1 cellular context compared by ENCODE assay signal in the genomic region with DNA sequence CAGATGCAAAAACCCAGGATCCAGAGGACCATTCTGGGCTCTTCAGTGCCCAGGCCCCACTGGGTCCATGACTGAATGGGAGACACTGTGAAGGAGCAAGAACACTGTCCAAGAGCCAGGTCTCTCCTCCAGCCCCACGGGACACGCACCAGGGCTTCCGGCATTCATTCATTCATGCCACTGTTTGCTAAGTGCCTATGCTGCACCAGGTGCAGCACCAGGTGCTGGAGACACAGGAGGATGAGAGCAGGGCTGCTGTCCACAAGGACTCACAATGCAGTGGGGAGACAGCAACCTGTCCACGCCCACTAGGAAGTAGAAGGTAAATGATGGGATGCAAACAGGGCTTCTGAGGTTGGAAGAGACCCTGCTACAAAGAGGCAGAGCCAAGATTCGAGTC.
TF ChIP-seq lines count a peak whose summit lies in the region.

No MANE protein-coding gene starts in this region.

TF ChIP-seq in WTC11, 78 proteins besides CTCF, POLR2A, EP300 and RAD21 (continued from another document):
- TF ChIP-seq, protein P1, sequence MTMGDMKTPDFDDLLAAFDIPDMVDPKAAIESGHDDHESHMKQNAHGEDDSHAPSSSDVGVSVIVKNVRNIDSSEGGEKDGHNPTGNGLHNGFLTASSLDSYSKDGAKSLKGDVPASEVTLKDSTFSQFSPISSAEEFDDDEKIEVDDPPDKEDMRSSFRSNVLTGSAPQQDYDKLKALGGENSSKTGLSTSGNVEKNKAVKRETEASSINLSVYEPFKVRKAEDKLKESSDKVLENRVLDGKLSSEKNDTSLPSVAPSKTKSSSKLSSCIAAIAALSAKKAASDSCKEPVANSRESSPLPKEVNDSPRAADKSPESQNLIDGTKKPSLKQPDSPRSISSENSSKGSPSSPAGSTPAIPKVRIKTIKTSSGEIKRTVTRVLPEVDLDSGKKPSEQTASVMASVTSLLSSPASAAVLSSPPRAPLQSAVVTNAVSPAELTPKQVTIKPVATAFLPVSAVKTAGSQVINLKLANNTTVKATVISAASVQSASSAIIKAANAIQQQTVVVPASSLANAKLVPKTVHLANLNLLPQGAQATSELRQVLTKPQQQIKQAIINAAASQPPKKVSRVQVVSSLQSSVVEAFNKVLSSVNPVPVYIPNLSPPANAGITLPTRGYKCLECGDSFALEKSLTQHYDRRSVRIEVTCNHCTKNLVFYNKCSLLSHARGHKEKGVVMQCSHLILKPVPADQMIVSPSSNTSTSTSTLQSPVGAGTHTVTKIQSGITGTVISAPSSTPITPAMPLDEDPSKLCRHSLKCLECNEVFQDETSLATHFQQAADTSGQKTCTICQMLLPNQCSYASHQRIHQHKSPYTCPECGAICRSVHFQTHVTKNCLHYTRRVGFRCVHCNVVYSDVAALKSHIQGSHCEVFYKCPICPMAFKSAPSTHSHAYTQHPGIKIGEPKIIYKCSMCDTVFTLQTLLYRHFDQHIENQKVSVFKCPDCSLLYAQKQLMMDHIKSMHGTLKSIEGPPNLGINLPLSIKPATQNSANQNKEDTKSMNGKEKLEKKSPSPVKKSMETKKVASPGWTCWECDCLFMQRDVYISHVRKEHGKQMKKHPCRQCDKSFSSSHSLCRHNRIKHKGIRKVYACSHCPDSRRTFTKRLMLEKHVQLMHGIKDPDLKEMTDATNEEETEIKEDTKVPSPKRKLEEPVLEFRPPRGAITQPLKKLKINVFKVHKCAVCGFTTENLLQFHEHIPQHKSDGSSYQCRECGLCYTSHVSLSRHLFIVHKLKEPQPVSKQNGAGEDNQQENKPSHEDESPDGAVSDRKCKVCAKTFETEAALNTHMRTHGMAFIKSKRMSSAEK (CRISPR knock-in tag; IDR thresholded peaks at IDR 0.05; ENCODE audit: borderline replicate concordance): no peak
- TF ChIP-seq JUN (CRISPR knock-in tag; IDR thresholded peaks at IDR 0.05): no peak
- no peak for TF ChIP-seq ZNF219 (CRISPR knock-in tag; IDR thresholded peaks at IDR 0.05; ENCODE audit: borderline replicate concordance)
- TF ChIP-seq ZNF121 (CRISPR knock-in tag; IDR thresholded peaks at IDR 0.05): no peak
- no peak for TF ChIP-seq ZNF671 (CRISPR knock-in tag; IDR thresholded peaks at IDR 0.05)
- no peak for TF ChIP-seq FOXK1 (CRISPR knock-in tag; IDR thresholded peaks at IDR 0.05)
